In genomic region chr4:92522371-92522770, GRCh38 we compare ENCODE assay signal across 1 cellular context.
TF ChIP-seq lines count a peak whose summit lies in the region.

No MANE protein-coding gene starts in this region.

TF ChIP-seq in GM12878, 131 proteins besides CTCF, POLR2A, EP300 and RAD21 (continued from another document):
- no peak for TF ChIP-seq ZNF592 (IDR thresholded peaks at IDR 0.05)
TF ChIP-seq in GM12878: peak in this region for 2.
